ENCODE assay signal across 1 cellular context in genomic region chr17:43581581-43581980, GRCh38.
A peak's percentile ranks its signal among the peaks of the same experiment; 100 is the strongest.
TF ChIP-seq lines count a peak whose summit lies in the region.

No MANE protein-coding gene starts in this region.

TF ChIP-seq in HepG2, 621 proteins besides CTCF, POLR2A, EP300 and RAD21 (continued from another document and continues in another):
- TF ChIP-seq ZSCAN5A (CRISPR knock-in tag; IDR thresholded peaks at IDR 0.05; ENCODE audit: borderline replicate concordance) = no peak
- TF ChIP-seq NFATC3 (CRISPR knock-in tag; IDR thresholded peaks at IDR 0.05) = no peak
- TF ChIP-seq ZNF773 (CRISPR knock-in tag; IDR thresholded peaks at IDR 0.05; ENCODE audit: borderline replicate concordance) = no peak
- no peak for TF ChIP-seq NBN (conservative IDR thresholded peaks at IDR 0.05)
- no peak for TF ChIP-seq REPIN1 (CRISPR knock-in tag; IDR thresholded peaks at IDR 0.05; ENCODE audit: borderline replicate concordance, low read depth)
- TF ChIP-seq ESRRA (CRISPR knock-in tag; IDR thresholded peaks at IDR 0.05; ENCODE audit: low read depth) = peak; percentile 51; the same call in 1 of the 2 replicates
- TF ChIP-seq KDM5B (CRISPR knock-in tag; IDR thresholded peaks at IDR 0.05; ENCODE audit: borderline replicate concordance) = no peak
- TF ChIP-seq BORCS8-MEF2B (CRISPR knock-in tag; IDR thresholded peaks at IDR 0.05) = no peak
- 0 out of 2 replicates have a peak, but pooled peaks have one; percentile 36 for TF ChIP-seq SMAD3 (CRISPR knock-in tag; IDR thresholded peaks at IDR 0.05)
- no peak for TF ChIP-seq ASH2L (IDR thresholded peaks at IDR 0.05; ENCODE audit: insufficient read length, low read depth, low read length)
- TF ChIP-seq ELF3 (CRISPR knock-in tag; IDR thresholded peaks at IDR 0.05) = 0 out of 2 replicates have a peak, but pooled peaks have one; percentile 12
- no peak for TF ChIP-seq ZKSCAN8 (CRISPR knock-in tag; IDR thresholded peaks at IDR 0.05; ENCODE audit: borderline replicate concordance)
- TF ChIP-seq ZNF331 (CRISPR knock-in tag; IDR thresholded peaks at IDR 0.05) = 0 out of 2 replicates have a peak, but pooled peaks have one; percentile 48
- no peak for TF ChIP-seq TCF7L2 (IDR thresholded peaks at IDR 0.05; ENCODE audit: low read depth, low read length)
- no peak for TF ChIP-seq ZBTB3 (CRISPR knock-in tag; IDR thresholded peaks at IDR 0.05; ENCODE audit: borderline replicate concordance, low read depth)
- TF ChIP-seq ZNF136 (CRISPR knock-in tag; IDR thresholded peaks at IDR 0.05; ENCODE audit: low read depth) = no peak
- TF ChIP-seq ZNF746 (CRISPR knock-in tag; IDR thresholded peaks at IDR 0.05) = no peak
- no peak for TF ChIP-seq LRRFIP1 (CRISPR knock-in tag; conservative IDR thresholded peaks at IDR 0.05)
- no peak for TF ChIP-seq ZNF441 (CRISPR knock-in tag; IDR thresholded peaks at IDR 0.05; ENCODE audit: borderline replicate concordance)
- no peak for TF ChIP-seq TFDP2 (CRISPR knock-in tag; IDR thresholded peaks at IDR 0.05)
- TF ChIP-seq SMC3 (IDR thresholded peaks at IDR 0.05; ENCODE audit: low read length) = no peak
- TF ChIP-seq GTF3A (CRISPR knock-in tag; conservative IDR thresholded peaks at IDR 0.05) = no peak
- no peak for TF ChIP-seq ATAD3A (CRISPR knock-in tag; IDR thresholded peaks at IDR 0.05)
- TF ChIP-seq AGO1 (IDR thresholded peaks at IDR 0.05; ENCODE audit: low read depth, low read length, poor library complexity, severe bottlenecking) = no peak
- TF ChIP-seq GPN1 (CRISPR knock-in tag; IDR thresholded peaks at IDR 0.05; ENCODE audit: borderline replicate concordance) = no peak
- TF ChIP-seq ZNF782 (CRISPR knock-in tag; IDR thresholded peaks at IDR 0.05; ENCODE audit: borderline replicate concordance) = no peak
- no peak; the same call in 1 of the 2 replicates for TF ChIP-seq SIX4 (CRISPR knock-in tag; IDR thresholded peaks at IDR 0.05)
- peak; percentile 27; the same call in 1 of the 2 replicates for TF ChIP-seq KDM6A (CRISPR knock-in tag; IDR thresholded peaks at IDR 0.05; ENCODE audit: low read depth)
- TF ChIP-seq, protein P1, sequence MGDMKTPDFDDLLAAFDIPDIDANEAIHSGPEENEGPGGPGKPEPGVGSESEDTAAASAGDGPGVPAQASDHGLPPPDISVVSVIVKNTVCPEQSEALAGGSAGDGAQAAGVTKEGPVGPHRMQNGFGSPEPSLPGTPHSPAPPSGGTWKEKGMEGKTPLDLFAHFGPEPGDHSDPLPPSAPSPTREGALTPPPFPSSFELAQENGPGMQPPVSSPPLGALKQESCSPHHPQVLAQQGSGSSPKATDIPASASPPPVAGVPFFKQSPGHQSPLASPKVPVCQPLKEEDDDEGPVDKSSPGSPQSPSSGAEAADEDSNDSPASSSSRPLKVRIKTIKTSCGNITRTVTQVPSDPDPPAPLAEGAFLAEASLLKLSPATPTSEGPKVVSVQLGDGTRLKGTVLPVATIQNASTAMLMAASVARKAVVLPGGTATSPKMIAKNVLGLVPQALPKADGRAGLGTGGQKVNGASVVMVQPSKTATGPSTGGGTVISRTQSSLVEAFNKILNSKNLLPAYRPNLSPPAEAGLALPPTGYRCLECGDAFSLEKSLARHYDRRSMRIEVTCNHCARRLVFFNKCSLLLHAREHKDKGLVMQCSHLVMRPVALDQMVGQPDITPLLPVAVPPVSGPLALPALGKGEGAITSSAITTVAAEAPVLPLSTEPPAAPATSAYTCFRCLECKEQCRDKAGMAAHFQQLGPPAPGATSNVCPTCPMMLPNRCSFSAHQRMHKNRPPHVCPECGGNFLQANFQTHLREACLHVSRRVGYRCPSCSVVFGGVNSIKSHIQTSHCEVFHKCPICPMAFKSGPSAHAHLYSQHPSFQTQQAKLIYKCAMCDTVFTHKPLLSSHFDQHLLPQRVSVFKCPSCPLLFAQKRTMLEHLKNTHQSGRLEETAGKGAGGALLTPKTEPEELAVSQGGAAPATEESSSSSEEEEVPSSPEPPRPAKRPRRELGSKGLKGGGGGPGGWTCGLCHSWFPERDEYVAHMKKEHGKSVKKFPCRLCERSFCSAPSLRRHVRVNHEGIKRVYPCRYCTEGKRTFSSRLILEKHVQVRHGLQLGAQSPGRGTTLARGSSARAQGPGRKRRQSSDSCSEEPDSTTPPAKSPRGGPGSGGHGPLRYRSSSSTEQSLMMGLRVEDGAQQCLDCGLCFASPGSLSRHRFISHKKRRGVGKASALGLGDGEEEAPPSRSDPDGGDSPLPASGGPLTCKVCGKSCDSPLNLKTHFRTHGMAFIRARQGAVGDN (CRISPR knock-in tag; IDR thresholded peaks at IDR 0.05) = peak; percentile 79
- TF ChIP-seq GATAD2A (CRISPR knock-in tag; IDR thresholded peaks at IDR 0.05) = peak; percentile 83
- no peak for TF ChIP-seq ZNF317 (CRISPR knock-in tag; IDR thresholded peaks at IDR 0.05)
- no peak for TF ChIP-seq SNAPC4 (CRISPR knock-in tag; IDR thresholded peaks at IDR 0.05)
- TF ChIP-seq ZFP36 (IDR thresholded peaks at IDR 0.05; ENCODE audit: borderline replicate concordance, low read depth, low read length, partially characterized antibody) = no peak
- TF ChIP-seq RARA (CRISPR knock-in tag; IDR thresholded peaks at IDR 0.05) = peak; percentile 56
- TF ChIP-seq, protein P2, sequence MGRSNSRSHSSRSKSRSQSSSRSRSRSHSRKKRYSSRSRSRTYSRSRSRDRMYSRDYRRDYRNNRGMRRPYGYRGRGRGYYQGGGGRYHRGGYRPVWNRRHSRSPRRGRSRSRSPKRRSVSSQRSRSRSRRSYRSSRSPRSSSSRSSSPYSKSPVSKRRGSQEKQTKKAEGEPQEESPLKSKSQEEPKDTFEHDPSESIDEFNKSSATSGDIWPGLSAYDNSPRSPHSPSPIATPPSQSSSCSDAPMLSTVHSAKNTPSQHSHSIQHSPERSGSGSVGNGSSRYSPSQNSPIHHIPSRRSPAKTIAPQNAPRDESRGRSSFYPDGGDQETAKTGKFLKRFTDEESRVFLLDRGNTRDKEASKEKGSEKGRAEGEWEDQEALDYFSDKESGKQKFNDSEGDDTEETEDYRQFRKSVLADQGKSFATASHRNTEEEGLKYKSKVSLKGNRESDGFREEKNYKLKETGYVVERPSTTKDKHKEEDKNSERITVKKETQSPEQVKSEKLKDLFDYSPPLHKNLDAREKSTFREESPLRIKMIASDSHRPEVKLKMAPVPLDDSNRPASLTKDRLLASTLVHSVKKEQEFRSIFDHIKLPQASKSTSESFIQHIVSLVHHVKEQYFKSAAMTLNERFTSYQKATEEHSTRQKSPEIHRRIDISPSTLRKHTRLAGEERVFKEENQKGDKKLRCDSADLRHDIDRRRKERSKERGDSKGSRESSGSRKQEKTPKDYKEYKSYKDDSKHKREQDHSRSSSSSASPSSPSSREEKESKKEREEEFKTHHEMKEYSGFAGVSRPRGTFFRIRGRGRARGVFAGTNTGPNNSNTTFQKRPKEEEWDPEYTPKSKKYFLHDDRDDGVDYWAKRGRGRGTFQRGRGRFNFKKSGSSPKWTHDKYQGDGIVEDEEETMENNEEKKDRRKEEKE (IDR thresholded peaks at IDR 0.05) = no peak
- TF ChIP-seq RXRB (CRISPR knock-in tag; IDR thresholded peaks at IDR 0.05; ENCODE audit: borderline replicate concordance) = no peak
- no peak for TF ChIP-seq USF2 (IDR thresholded peaks at IDR 0.05; ENCODE audit: low read depth, low read length)
- TF ChIP-seq USF2 (CRISPR knock-in tag; IDR thresholded peaks at IDR 0.05; ENCODE audit: borderline replicate concordance) = no peak
- no peak for TF ChIP-seq ZNF333 (CRISPR knock-in tag; IDR thresholded peaks at IDR 0.05; ENCODE audit: borderline replicate concordance)
